Comparison of ENCODE assay signal across 1 cellular context in genomic region chr20:45832619-45833018, GRCh38.
TF ChIP-seq lines count a peak whose summit lies in the region.

No MANE protein-coding gene starts in this region.

TF ChIP-seq in K562, 482 proteins besides CTCF, POLR2A, EP300 and RAD21:
- TF ChIP-seq ARID1B (IDR thresholded peaks at IDR 0.05) (peak; percentile 63), HIVEP1 (CRISPR knock-in tag; IDR thresholded peaks at IDR 0.05) (no peak), MXD1 (CRISPR knock-in tag; IDR thresholded peaks at IDR 0.05; ENCODE audit: borderline replicate concordance, poor library complexity, severe bottlenecking) (no peak), TEAD4 (IDR thresholded peaks at IDR 0.05; ENCODE audit: low read length) (peak; percentile 53; the same call in 1 of the 2 replicates), TEAD4 (CRISPR knock-in tag; IDR thresholded peaks at IDR 0.05; ENCODE audit: borderline replicate concordance) (no peak), PHB2 (IDR thresholded peaks at IDR 0.05; ENCODE audit: low read depth) (no peak), IRF1 (CRISPR knock-in tag; IDR thresholded peaks at IDR 0.05; ENCODE audit: borderline replicate concordance) (no peak), PTBP1 (IDR thresholded peaks at IDR 0.05; ENCODE audit: low read depth, low read length) (no peak), CBFA2T2 (conservative IDR thresholded peaks at IDR 0.05) (peak; percentile 67), CBFA2T3 (IDR thresholded peaks at IDR 0.05) (peak; percentile 82), NBN (IDR thresholded peaks at IDR 0.05; ENCODE audit: low read depth) (no peak), SRSF9 (IDR thresholded peaks at IDR 0.05; ENCODE audit: borderline replicate concordance, low read depth, low read length) (no peak), ZBTB34 (CRISPR knock-in tag; IDR thresholded peaks at IDR 0.05) (no peak), TAL1 (IDR thresholded peaks at IDR 0.05) (peak; percentile 53; the same call in 1 of the 2 replicates), SOX6 (IDR thresholded peaks at IDR 0.05) (0 out of 2 replicates have a peak, but pooled peaks have one; percentile 32), RCOR1 (IDR thresholded peaks at IDR 0.05; ENCODE audit: borderline replicate concordance in 1 of 2, low read depth in 2 of 2, low read length in 2 of 2) (peak in 1 of 2 experiments; percentile 77; a peak in 2 of 4 replicates), TCF3 (CRISPR knock-in tag; IDR thresholded peaks at IDR 0.05) (peak; percentile 74), ZSCAN29 (IDR thresholded peaks at IDR 0.05) (no peak), KDM1A (IDR thresholded peaks at IDR 0.05) (peak; percentile 70 to 74), NCOR1 (IDR thresholded peaks at IDR 0.05) (peak; percentile 48; the same call in 1 of the 2 replicates), ERF (CRISPR knock-in tag; IDR thresholded peaks at IDR 0.05) (no peak), SPI1 (IDR thresholded peaks at IDR 0.05; ENCODE audit: borderline replicate concordance, low read depth, low read length) (no peak), KLF16 (IDR thresholded peaks at IDR 0.05) (peak; percentile 37; the same call in 1 of the 2 replicates)
